ENCODE assay signal across 20 cellular contexts in genomic region chr7:25091129-25091528, GRCh38.
"Had no signal": no experiment of that assay in that cellular context is flagged by ENCODE, and none has a peak within 500 bp of the region (broad histone marks: within the 10 kb centered on the region; RNA-seq: fewer than 3 reads in every experiment).

No MANE protein-coding gene starts in this region.

- H3K9me3 ChIP-seq: colonic mucosa, neutrophil, psoas muscle, right atrium auricular region, suprapubic skin, thyroid gland, uterus had no signal

- DNase-seq: colonic mucosa; dermis blood vessel endothelial cell; endodermal cell; erythroblast; foreskin melanocyte; immature natural killer cell; left colon; left ventricle myocardium superior; naive thymus-derived CD4-positive, alpha-beta T cell; nephron progenitor cell; psoas muscle; small intestine; stimulated activated CD4-positive, alpha-beta T cell treated with anti-CD3 and anti-CD28 coated beads, Interleukin-12 subunit alpha, Interleukin-12 subunit beta, amount 100 ng/mL, for 4 hours; stimulated activated naive CD8-positive, alpha-beta T cell treated with anti-CD3 and anti-CD28 coated beads, Interleukin-15, Interleukin-2, amounts not matched to agents 100 U/mL and 50 U/mL, for 24 hours; thyroid gland; uterus had no signal

- H3K4me3 ChIP-seq: colonic mucosa, lung, psoas muscle, right atrium auricular region, suprapubic skin, thyroid gland, uterus had no signal

- H3K27ac ChIP-seq: colonic mucosa, neutrophil, psoas muscle, right atrium auricular region, suprapubic skin, thyroid gland, uterus had no signal

- H3K4me1 ChIP-seq: colonic mucosa, psoas muscle, right atrium auricular region, thyroid gland, uterus had no signal

- ATAC-seq: left colon; left ventricle myocardium superior; naive thymus-derived CD4-positive, alpha-beta T cell; psoas muscle; stimulated activated naive CD8-positive, alpha-beta T cell treated with anti-CD3 and anti-CD28 coated beads, Interleukin-15, Interleukin-2, amounts not matched to agents 100 U/mL and 50 U/mL, for 24 hours had no signal

- H3K36me3 ChIP-seq: colonic mucosa, neutrophil, right atrium auricular region, suprapubic skin, thyroid gland, uterus had no signal

- H3K27me3 ChIP-seq: colonic mucosa, right atrium auricular region, suprapubic skin, thyroid gland, uterus had no signal
